Comparison of ENCODE assay signal across 1 cellular context in the genomic region with DNA sequence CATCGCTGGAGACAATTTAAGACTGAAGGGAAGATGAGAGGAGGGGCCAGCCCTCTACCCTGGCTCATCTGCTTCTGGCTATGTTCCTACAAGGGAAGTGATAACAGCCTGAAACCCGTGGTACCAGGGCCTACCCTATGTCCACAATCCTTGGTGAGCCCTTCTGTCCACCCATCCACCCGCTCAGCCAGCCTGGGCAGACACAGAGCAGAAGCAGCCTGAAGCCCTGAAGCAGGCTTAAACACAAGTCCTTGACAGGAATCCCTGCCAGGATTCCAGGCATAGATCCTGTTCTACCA.
TF ChIP-seq lines count a peak whose summit lies in the region.

No MANE protein-coding gene starts in this region.

TF ChIP-seq in GM23338, 12 proteins besides CTCF, POLR2A, EP300 and RAD21:
- TF ChIP-seq EZH2phosphoT487 (IDR thresholded peaks at IDR 0.05; ENCODE audit: unreplicated experiment) (no peak), NANOG (IDR thresholded peaks at IDR 0.05; ENCODE audit: borderline replicate concordance) (no peak), EZH2 (IDR thresholded peaks at IDR 0.05; ENCODE audit: low read depth, unreplicated experiment) (no peak), ZNF331 (CRISPR knock-in tag; IDR thresholded peaks at IDR 0.05; ENCODE audit: low read depth) (no peak), JUNB (IDR thresholded peaks at IDR 0.05; ENCODE audit: unreplicated experiment) (no peak), ZNF114 (CRISPR knock-in tag; IDR thresholded peaks at IDR 0.05) (no peak), POLR2AphosphoS5 (IDR thresholded peaks at IDR 0.05; ENCODE audit: low read depth) (no peak), STAT1 (IDR thresholded peaks at IDR 0.05; ENCODE audit: unreplicated experiment) (no peak), CREB1 (CRISPR knock-in tag; IDR thresholded peaks at IDR 0.05; ENCODE audit: low read depth) (no peak)
- TF ChIP-seq, protein P1, sequence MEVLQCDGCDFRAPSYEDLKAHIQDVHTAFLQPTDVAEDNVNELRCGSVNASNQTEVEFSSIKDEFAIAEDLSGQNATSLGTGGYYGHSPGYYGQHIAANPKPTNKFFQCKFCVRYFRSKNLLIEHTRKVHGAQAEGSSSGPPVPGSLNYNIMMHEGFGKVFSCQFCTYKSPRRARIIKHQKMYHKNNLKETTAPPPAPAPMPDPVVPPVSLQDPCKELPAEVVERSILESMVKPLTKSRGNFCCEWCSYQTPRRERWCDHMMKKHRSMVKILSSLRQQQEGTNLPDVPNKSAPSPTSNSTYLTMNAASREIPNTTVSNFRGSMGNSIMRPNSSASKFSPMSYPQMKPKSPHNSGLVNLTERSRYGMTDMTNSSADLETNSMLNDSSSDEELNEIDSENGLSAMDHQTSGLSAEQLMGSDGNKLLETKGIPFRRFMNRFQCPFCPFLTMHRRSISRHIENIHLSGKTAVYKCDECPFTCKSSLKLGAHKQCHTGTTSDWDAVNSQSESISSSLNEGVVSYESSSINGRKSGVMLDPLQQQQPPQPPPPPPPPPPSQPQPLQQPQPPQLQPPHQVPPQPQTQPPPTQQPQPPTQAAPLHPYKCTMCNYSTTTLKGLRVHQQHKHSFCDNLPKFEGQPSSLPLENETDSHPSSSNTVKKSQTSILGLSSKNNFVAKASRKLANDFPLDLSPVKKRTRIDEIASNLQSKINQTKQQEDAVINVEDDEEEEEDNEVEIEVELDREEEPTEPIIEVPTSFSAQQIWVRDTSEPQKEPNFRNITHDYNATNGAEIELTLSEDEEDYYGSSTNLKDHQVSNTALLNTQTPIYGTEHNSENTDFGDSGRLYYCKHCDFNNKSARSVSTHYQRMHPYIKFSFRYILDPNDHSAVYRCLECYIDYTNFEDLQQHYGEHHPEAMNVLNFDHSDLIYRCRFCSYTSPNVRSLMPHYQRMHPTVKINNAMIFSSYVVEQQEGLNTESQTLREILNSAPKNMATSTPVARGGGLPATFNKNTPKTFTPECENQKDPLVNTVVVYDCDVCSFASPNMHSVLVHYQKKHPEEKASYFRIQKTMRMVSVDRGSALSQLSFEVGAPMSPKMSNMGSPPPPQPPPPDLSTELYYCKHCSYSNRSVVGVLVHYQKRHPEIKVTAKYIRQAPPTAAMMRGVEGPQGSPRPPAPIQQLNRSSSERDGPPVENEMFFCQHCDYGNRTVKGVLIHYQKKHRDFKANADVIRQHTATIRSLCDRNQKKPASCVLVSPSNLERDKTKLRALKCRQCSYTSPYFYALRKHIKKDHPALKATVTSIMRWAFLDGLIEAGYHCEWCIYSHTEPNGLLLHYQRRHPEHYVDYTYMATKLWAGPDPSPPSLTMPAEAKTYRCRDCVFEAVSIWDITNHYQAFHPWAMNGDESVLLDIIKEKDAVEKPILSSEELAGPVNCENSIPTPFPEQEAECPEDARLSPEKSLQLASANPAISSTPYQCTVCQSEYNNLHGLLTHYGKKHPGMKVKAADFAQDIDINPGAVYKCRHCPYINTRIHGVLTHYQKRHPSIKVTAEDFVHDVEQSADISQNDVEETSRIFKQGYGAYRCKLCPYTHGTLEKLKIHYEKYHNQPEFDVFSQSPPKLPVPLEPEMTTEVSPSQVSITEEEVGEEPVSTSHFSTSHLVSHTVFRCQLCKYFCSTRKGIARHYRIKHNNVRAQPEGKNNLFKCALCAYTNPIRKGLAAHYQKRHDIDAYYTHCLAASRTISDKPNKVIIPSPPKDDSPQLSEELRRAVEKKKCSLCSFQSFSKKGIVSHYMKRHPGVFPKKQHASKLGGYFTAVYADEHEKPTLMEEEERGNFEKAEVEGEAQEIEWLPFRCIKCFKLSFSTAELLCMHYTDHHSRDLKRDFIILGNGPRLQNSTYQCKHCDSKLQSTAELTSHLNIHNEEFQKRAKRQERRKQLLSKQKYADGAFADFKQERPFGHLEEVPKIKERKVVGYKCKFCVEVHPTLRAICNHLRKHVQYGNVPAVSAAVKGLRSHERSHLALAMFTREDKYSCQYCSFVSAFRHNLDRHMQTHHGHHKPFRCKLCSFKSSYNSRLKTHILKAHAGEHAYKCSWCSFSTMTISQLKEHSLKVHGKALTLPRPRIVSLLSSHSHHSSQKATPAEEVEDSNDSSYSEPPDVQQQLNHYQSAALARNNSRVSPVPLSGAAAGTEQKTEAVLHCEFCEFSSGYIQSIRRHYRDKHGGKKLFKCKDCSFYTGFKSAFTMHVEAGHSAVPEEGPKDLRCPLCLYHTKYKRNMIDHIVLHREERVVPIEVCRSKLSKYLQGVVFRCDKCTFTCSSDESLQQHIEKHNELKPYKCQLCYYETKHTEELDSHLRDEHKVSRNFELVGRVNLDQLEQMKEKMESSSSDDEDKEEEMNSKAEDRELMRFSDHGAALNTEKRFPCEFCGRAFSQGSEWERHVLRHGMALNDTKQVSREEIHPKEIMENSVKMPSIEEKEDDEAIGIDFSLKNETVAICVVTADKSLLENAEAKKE (CRISPR knock-in tag; IDR thresholded peaks at IDR 0.05), result no peak
